Comparison of ENCODE assay signal across 19 cellular contexts in genomic region chr6:137236581-137237355, GRCh38. TPM values are rescaled to one million over a fixed set of nuclear protein-coding genes. Genes with fewer than 3 reads are reported as not detected.
DNase-seq lines count a peak whose midpoint lies in the region; ATAC-seq, FAIRE-seq and TF ChIP-seq lines count a peak whose summit lies in the region.
"Had no signal": no experiment of that assay in that cellular context is flagged by ENCODE, and none has a peak within 500 bp of the region (broad histone marks: within the 10 kb centered on the region; RNA-seq: fewer than 3 reads in every experiment).

No MANE protein-coding gene starts in this region.

- H3K9me2 ChIP-seq in SK-N-SH, result no peaks in the 10 kb centered on the region

- H3K9me3 Mint-ChIP-seq in astrocyte (ENCODE audit: unreplicated experiment), result no peaks in the 10 kb centered on the region
- peaks cover 5% of the 10 kb centered on the region for H3K9me3 Mint-ChIP-seq in stimulated activated memory B cell treated with anti-CD40 and anti-IgM and Interleukin-4, amounts not matched to agents 10 μg/mL and 1 μg/mL and 100 μg/mL, for 72 hours
- H3K9me3 Mint-ChIP-seq in activated T-helper 1 cell treated with anti-CD3 and anti-CD28 coated beads, Interleukin-12 subunit alpha, Interleukin-12 subunit beta, Interleukin-2, Interleukin-4 antibody, amounts not matched to agents 30 ng/mL and 10 ng/mL and 1 ng/mL, durations not matched to agents 14 hours and 24 hours and 36 hours, result peaks cover 11% of the 10 kb centered on the region

- peak overlapping the region; percentile 98 for H3K27ac Mint-ChIP-seq in astrocyte (ENCODE audit: unreplicated experiment)
- no peak overlapping the region for H3K27ac Mint-ChIP-seq in stimulated activated memory B cell treated with anti-CD40 and anti-IgM and Interleukin-4, amounts not matched to agents 10 μg/mL and 1 μg/mL and 100 μg/mL, for 72 hours
- H3K27ac Mint-ChIP-seq in activated T-helper 1 cell treated with anti-CD3 and anti-CD28 coated beads, Interleukin-12 subunit alpha, Interleukin-12 subunit beta, Interleukin-2, Interleukin-4 antibody, amounts not matched to agents 30 ng/mL and 10 ng/mL and 1 ng/mL, durations not matched to agents 14 hours and 24 hours and 36 hours, result no peak overlapping the region
- H3K27ac Mint-ChIP-seq: activated CD4-positive, alpha-beta T cell treated with anti-CD3 and anti-CD28 coated beads, Interleukin-2, amount 10 ng/mL, durations not matched to agents 24 days and 14 days; activated T-cell treated with anti-CD3 and anti-CD28 coated beads, Interleukin-2, amount 50 U/mL, for 24 hours had no signal

- no peak overlapping the region for H3K4me3 ChIP-seq in SK-N-SH (ENCODE audit: low read depth in 2 of 2, low read length in 1 of 2)
- no peak overlapping the region for H3K4me3 ChIP-seq in astrocyte (ENCODE audit: insufficient read depth, low read depth, low read length)
- no peak overlapping the region for H3K4me3 ChIP-seq in kidney (ENCODE audit: low read length in 2 of 2)
- H3K4me3 ChIP-seq in subcutaneous abdominal adipose tissue (ENCODE audit: low read depth in 1 of 5, low read length in 5 of 5), result no peak overlapping the region

- 33% methylated on average over 5 of the region's 5 CpGs for WGBS in SK-N-SH (ENCODE audit: low lambda C conversion rate)

- no peaks in the 10 kb centered on the region for H4K20me1 ChIP-seq in SK-N-SH (ENCODE audit: insufficient read depth)
- no peaks in the 10 kb centered on the region for H4K20me1 ChIP-seq in astrocyte (ENCODE audit: insufficient read depth, low read length)

- H3K36me3 Mint-ChIP-seq in astrocyte (ENCODE audit: low read depth, unreplicated experiment), result no peaks in the 10 kb centered on the region
- no peaks in the 10 kb centered on the region for H3K36me3 Mint-ChIP-seq in stimulated activated memory B cell treated with anti-CD40 and anti-IgM and Interleukin-4, amounts not matched to agents 10 μg/mL and 1 μg/mL and 100 μg/mL, for 72 hours
- peaks cover 7% of the 10 kb centered on the region for H3K36me3 Mint-ChIP-seq in activated T-helper 1 cell treated with anti-CD3 and anti-CD28 coated beads, Interleukin-12 subunit alpha, Interleukin-12 subunit beta, Interleukin-2, Interleukin-4 antibody, amounts not matched to agents 30 ng/mL and 10 ng/mL and 1 ng/mL, durations not matched to agents 14 hours and 24 hours and 36 hours (ENCODE audit: low read depth)

- H3K9me3 ChIP-seq in SK-N-SH (no peaks in the 10 kb centered on the region), astrocyte (ENCODE audit: insufficient read depth, low read depth, low read length) (no peaks in the 10 kb centered on the region), kidney (ENCODE audit: control insufficient read depth in 1 of 2, low read length in 2 of 2) (no peaks in the 10 kb centered on the region), subcutaneous abdominal adipose tissue (ENCODE audit: control insufficient read depth in 5 of 5, low read length in 5 of 5) (no peaks in the 10 kb centered on the region)

- H3K36me3 ChIP-seq in SK-N-SH (replicated peaks in 1 of 2; ENCODE audit: control insufficient read depth in 1 of 2, insufficient read depth in 2 of 2, low read length in 1 of 2), result no peaks in the 10 kb centered on the region
- no peaks in the 10 kb centered on the region for H3K36me3 ChIP-seq in astrocyte (ENCODE audit: insufficient read depth, low read length)
- no peaks in the 10 kb centered on the region for H3K36me3 ChIP-seq in kidney (ENCODE audit: control insufficient read depth in 1 of 2, insufficient read depth in 2 of 2, low read length in 2 of 2)
- no peaks in the 10 kb centered on the region for H3K36me3 ChIP-seq in subcutaneous abdominal adipose tissue (ENCODE audit: control insufficient read depth in 5 of 5, insufficient read depth in 5 of 5, low read length in 5 of 5)

- H3K27me3 ChIP-seq in SK-N-SH (ENCODE audit: insufficient read depth) (no peaks in the 10 kb centered on the region), astrocyte (ENCODE audit: insufficient read depth, low read length) (no peaks in the 10 kb centered on the region), subcutaneous abdominal adipose tissue (ENCODE audit: control insufficient read depth in 5 of 5, insufficient read depth in 4 of 5, low read length in 5 of 5) (no peaks in the 10 kb centered on the region)

- H2AFZ ChIP-seq in SK-N-SH (ENCODE audit: low read depth) (peak overlapping the region; percentile 42; the same call in 1 of the 2 replicates), astrocyte (ENCODE audit: low read depth, low read length) (no peak overlapping the region)

- no peak for TF ChIP-seq RAD21 in SK-N-SH (IDR thresholded peaks at IDR 0.05; ENCODE audit: low read length)

- no peaks in the 10 kb centered on the region for H3K27me3 Mint-ChIP-seq in astrocyte (ENCODE audit: low read depth, unreplicated experiment)
- H3K27me3 Mint-ChIP-seq in stimulated activated memory B cell treated with anti-CD40 and anti-IgM and Interleukin-4, amounts not matched to agents 10 μg/mL and 1 μg/mL and 100 μg/mL, for 72 hours, result no peaks in the 10 kb centered on the region
- H3K27me3 Mint-ChIP-seq in activated T-helper 1 cell treated with anti-CD3 and anti-CD28 coated beads, Interleukin-12 subunit alpha, Interleukin-12 subunit beta, Interleukin-2, Interleukin-4 antibody, amounts not matched to agents 30 ng/mL and 10 ng/mL and 1 ng/mL, durations not matched to agents 14 hours and 24 hours and 36 hours (ENCODE audit: insufficient read depth), result peaks cover 2% of the 10 kb centered on the region
- H3K27me3 Mint-ChIP-seq: activated T-cell treated with anti-CD3 and anti-CD28 coated beads, Interleukin-2, amount 50 U/mL, for 24 hours had no signal

- H3K4me2 ChIP-seq in SK-N-SH, result no peak overlapping the region
- peak overlapping the region; percentile 60 for H3K4me2 ChIP-seq in astrocyte (ENCODE audit: low read length)

- peaks cover 47% of the 10 kb centered on the region for H3K4me1 Mint-ChIP-seq in astrocyte (ENCODE audit: low read depth, unreplicated experiment)
- peaks cover 58% of the 10 kb centered on the region for H3K4me1 Mint-ChIP-seq in stimulated activated memory B cell treated with anti-CD40 and anti-IgM and Interleukin-4, amounts not matched to agents 10 μg/mL and 1 μg/mL and 100 μg/mL, for 72 hours
- H3K4me1 Mint-ChIP-seq in activated T-helper 1 cell treated with anti-CD3 and anti-CD28 coated beads, Interleukin-12 subunit alpha, Interleukin-12 subunit beta, Interleukin-2, Interleukin-4 antibody, amounts not matched to agents 30 ng/mL and 10 ng/mL and 1 ng/mL, durations not matched to agents 14 hours and 24 hours and 36 hours (ENCODE audit: low read depth), result peaks cover 45% of the 10 kb centered on the region

- peak overlapping the region; percentile 51 for H3K4me3 Mint-ChIP-seq in astrocyte (ENCODE audit: unreplicated experiment)
- H3K4me3 Mint-ChIP-seq in stimulated activated memory B cell treated with anti-CD40 and anti-IgM and Interleukin-4, amounts not matched to agents 10 μg/mL and 1 μg/mL and 100 μg/mL, for 72 hours, result no peak overlapping the region
- no peak overlapping the region for H3K4me3 Mint-ChIP-seq in activated T-helper 1 cell treated with anti-CD3 and anti-CD28 coated beads, Interleukin-12 subunit alpha, Interleukin-12 subunit beta, Interleukin-2, Interleukin-4 antibody, amounts not matched to agents 30 ng/mL and 10 ng/mL and 1 ng/mL, durations not matched to agents 14 hours and 24 hours and 36 hours
- H3K4me3 Mint-ChIP-seq: activated CD4-positive, alpha-beta T cell treated with anti-CD3 and anti-CD28 coated beads, Interleukin-2, amount 10 ng/mL, durations not matched to agents 24 days and 14 days; activated T-cell treated with anti-CD3 and anti-CD28 coated beads, Interleukin-2, amount 50 U/mL, for 24 hours had no signal

- peak overlapping the region in 1 of 2 experiments; percentile 40; a peak in 2 of 4 replicates for H3K27ac ChIP-seq in SK-N-SH (ENCODE audit: low read depth in 2 of 2, low read length in 1 of 2)
- H3K27ac ChIP-seq in astrocyte (ENCODE audit: low read depth, low read length), result peak overlapping the region; percentile 88
- H3K27ac ChIP-seq in kidney (ENCODE audit: low read depth in 2 of 2, low read length in 2 of 2), result no peak overlapping the region
- H3K27ac ChIP-seq in subcutaneous abdominal adipose tissue (ENCODE audit: low read depth, low read length), result peak overlapping the region; percentile 21
- H3K27ac ChIP-seq: 22Rv1 had no signal

- CTCF ChIA-PET in SK-N-SH (lab: Yijun Ruan, JAX), result interaction anchor here (0.6 to 1.7 kb wide), 2 partner anchors 77 to 143 kb away, joined by 3 to 4 read pairs; no protein-coding TSS in a partner anchor

- no peaks in the 10 kb centered on the region for H3F3A ChIP-seq in SK-N-SH (replicated peaks; ENCODE audit: insufficient read depth)

- H3K4me1 ChIP-seq in SK-N-SH (ENCODE audit: control insufficient read depth in 1 of 2, insufficient read depth in 2 of 2, low read depth in 1 of 2, low read length in 1 of 2), result no peaks in the 10 kb centered on the region
- peaks cover 32% of the 10 kb centered on the region for H3K4me1 ChIP-seq in astrocyte (ENCODE audit: insufficient read depth, low read length)
- H3K4me1 ChIP-seq in kidney (ENCODE audit: control insufficient read depth in 1 of 2, insufficient read depth in 1 of 2, low read depth in 1 of 2, low read length in 2 of 2), result peaks cover 0 to 3% of the 10 kb centered on the region in 2 donors
- H3K4me1 ChIP-seq in subcutaneous abdominal adipose tissue (ENCODE audit: control insufficient read depth in 5 of 5, insufficient read depth in 5 of 5, low read length in 5 of 5), result peaks cover 7 to 49% (median 44%) of the 10 kb centered on the region in 5 donors

- FAIRE-seq in astrocyte (lab: Jason Lieb, UNC) (no peak), kidney (lab: Jason Lieb, UNC) (peak; percentile 51)

- DNase-seq in SK-N-SH (no peak), astrocyte (ENCODE audit: low read depth) (peak; percentile 26), kidney (no peak)
- DNase-seq in activated T-helper 1 cell treated with anti-CD3 and anti-CD28 coated beads, Interleukin-12 subunit alpha, Interleukin-12 subunit beta, Interleukin-2, Interleukin-4 antibody, amounts not matched to agents 30 ng/mL and 10 ng/mL and 1 ng/mL, durations not matched to agents 14 hours and 24 hours and 36 hours (ENCODE audit: low spot score), result no peak
- no peak for DNase-seq in stimulated activated CD4-positive, alpha-beta T cell treated with anti-CD3 and anti-CD28 coated beads, Interleukin-12 subunit alpha, Interleukin-12 subunit beta, amount 100 ng/mL, for 4 hours
- DNase-seq: activated CD4-positive, alpha-beta T cell treated with anti-CD3 and anti-CD28 coated beads, Interleukin-2, amount 10 ng/mL, durations not matched to agents 24 days and 14 days; activated T-cell treated with anti-CD3 and anti-CD28 coated beads, Interleukin-2, amount 50 U/mL, for 24 hours; COR-L47; GOT3; Karpas-422; NCI-H2029 treated with DMSO at 0.1 percent for 48 hours; NCI-H526 treated with DMSO at 0.1 percent for 48 hours; RPMI8226; stimulated activated CD4-positive, alpha-beta T cell treated with anti-CD3 and anti-CD28 coated beads, Interleukin-4, amount 100 ng/mL, for 4 hours; stimulated activated naive CD4-positive, alpha-beta T cell treated with Interleukin-2 at 50 U/mL for 16 hours had no signal

- intact Hi-C loops in kidney (cut with DNase I), result no loop called here
- intact Hi-C loops in activated T-helper 1 cell treated with anti-CD3 and anti-CD28 coated beads, Interleukin-12 subunit alpha, Interleukin-12 subunit beta, Interleukin-2, Interleukin-4 antibody, amounts not matched to agents 30 ng/mL and 10 ng/mL and 1 ng/mL, durations not matched to agents 14 hours and 24 hours and 36 hours (cut with micrococcal nuclease), result no loop called here

- POLR2A ChIA-PET in SK-N-SH (lab: Yijun Ruan, JAX), result no interaction called here

- ATAC-seq in SK-N-SH treated with all-trans-retinoic acid at 6 μM for 48 hours, result no peak
- no peak for ATAC-seq in stimulated activated memory B cell treated with anti-CD40 and anti-IgM and Interleukin-4, amounts not matched to agents 10 μg/mL and 1 μg/mL and 100 μg/mL, for 72 hours

- no peak for TF ChIP-seq CTCF in SK-N-SH (IDR thresholded peaks at IDR 0.05)
- TF ChIP-seq CTCF in astrocyte (IDR thresholded peaks at IDR 0.05; ENCODE audit: insufficient read depth, low read depth, low read length), result no peak
- no peak for TF ChIP-seq CTCF in kidney (IDR thresholded peaks at IDR 0.05; ENCODE audit: borderline replicate concordance, extremely low read depth, insufficient read depth)

- no peaks in the 10 kb centered on the region for H3K79me2 ChIP-seq in SK-N-SH (ENCODE audit: insufficient read depth)
- no peaks in the 10 kb centered on the region for H3K79me2 ChIP-seq in astrocyte (ENCODE audit: insufficient read depth, low read length)

- H3K9ac ChIP-seq in SK-N-SH, result no peak overlapping the region
- H3K9ac ChIP-seq in astrocyte (ENCODE audit: low read length), result peak overlapping the region; percentile 47
- H3K9ac ChIP-seq in kidney (ENCODE audit: low read length in 2 of 2), result no peak overlapping the region
- no peak overlapping the region for H3K9ac ChIP-seq in subcutaneous abdominal adipose tissue (ENCODE audit: low read length in 5 of 5)

- TF ChIP-seq EP300 in SK-N-SH (IDR thresholded peaks at IDR 0.05; ENCODE audit: borderline replicate concordance in 1 of 2, low read depth in 1 of 2, low read length in 1 of 2), result no peak

RNA-seq across cellular contexts. Expression of gene IFNGR1, which starts 17.6 kb away (rescaled TPM):
- polyA plus RNA-seq in SK-N-SH (2012; rRNA removed) (11.5 and 16.7 TPM in 2 replicates), kidney (ENCODE audit: insufficient read depth, low read depth, low replicate concordance) (42.8 TPM)
- 18.5 and 18.7 TPM in 2 replicates for polyA plus RNA-seq in SK-N-SH (2012; cell fraction: cytosol; rRNA removed)
- polyA plus RNA-seq in SK-N-SH (2012; cell fraction: nucleus; rRNA removed), result 4.7 and 14.5 TPM in 2 replicates
- total RNA-seq in astrocyte (38.3 and 42.3 TPM in 2 replicates), kidney (94.3 TPM)
- total RNA-seq in activated T-helper 1 cell treated with anti-CD3 and anti-CD28 coated beads, Interleukin-12 subunit alpha, Interleukin-12 subunit beta, Interleukin-2, Interleukin-4 antibody, amounts not matched to agents 30 ng/mL and 10 ng/mL and 1 ng/mL, durations not matched to agents 14 hours and 24 hours and 36 hours, result 12.5 and 12.6 TPM in 2 replicates

Comparison
In these comparisons a context has a peak if more than half of its experiments do, and no peak if none do; other contexts are left out.
1. H3K27ac ChIP-seq: peak in astrocyte (single experiment) and subcutaneous abdominal adipose tissue (single experiment); none in kidney (0 of 2).